Comparison of ENCODE assay signal across 1 cellular context in genomic region chr4:7414736-7415510, GRCh38.
TF ChIP-seq lines count a peak whose summit lies in the region.

No MANE protein-coding gene starts in this region.

TF ChIP-seq in GM23338, 12 proteins besides CTCF, POLR2A, EP300 and RAD21 (continued from another document):
- TF ChIP-seq ZNF462 (CRISPR knock-in tag; IDR thresholded peaks at IDR 0.05) (peak; percentile 39; the same call in 1 of the 2 replicates), CREB1 (CRISPR knock-in tag; IDR thresholded peaks at IDR 0.05; ENCODE audit: low read depth) (no peak)
